Comparison of ENCODE assay signal across 8 cellular contexts in genomic region chr15:52020253-52021085, GRCh38. TPM values are rescaled to one million over a fixed set of nuclear protein-coding genes. Genes with fewer than 3 reads are reported as not detected.
A peak's percentile ranks its signal among the peaks of the same experiment; 100 is the strongest.
DNase-seq lines count a peak whose midpoint lies in the region; ATAC-seq, FAIRE-seq and TF ChIP-seq lines count a peak whose summit lies in the region.

No MANE protein-coding gene starts in this region.

- H3K4me3 ChIP-seq in HepG2 (replicated peaks in 1 of 3; ENCODE audit: insufficient read depth in 1 of 3, low read depth in 2 of 3, low read length in 3 of 3) (peak overlapping the region; percentile 62 to 99 (median 77)), thoracic aorta (peak overlapping the region; percentile 79)

- H3K4me3 Mint-ChIP-seq in Calu3 (ENCODE audit: low read depth, unreplicated experiment) (peak overlapping the region; percentile 84), brain (peak overlapping the region; percentile 89 to 98 (median 93))

- no peak for TF ChIP-seq EP300 in HepG2 (IDR thresholded peaks at IDR 0.05; ENCODE audit: low read depth in 2 of 2, low read length in 2 of 2)
- no peak for TF ChIP-seq EP300 in HepG2 (CRISPR knock-in tag; IDR thresholded peaks at IDR 0.05; ENCODE audit: borderline replicate concordance)

- TF ChIP-seq RAD21 in HepG2 (CRISPR knock-in tag; IDR thresholded peaks at IDR 0.05) = no peak

- FAIRE-seq in HepG2 (lab: Jason Lieb, UNC) = no peak

- in situ Hi-C loops in HepG2 (cut with HindIII; ENCODE audit: extremely low pct_ligation_motif_present, low pct_unique_long_range_greater_than_20kb) = no loop called here

- no peak for TF ChIP-seq POLR2A in HepG2 (IDR thresholded peaks at IDR 0.05; ENCODE audit: insufficient read depth in 1 of 2, low read depth in 2 of 2, low read length in 2 of 2)

- BruUV-seq in Calu3 (replicated peaks; lab: Mats Ljungman, UMichigan) (TSS peak; percentile 65), HepG2 (replicated peaks; lab: Mats Ljungman, UMichigan) (no TSS peak)

- DNase-seq in Calu3 = no peak
- DNase-seq in M059J (ENCODE audit: low read depth) = peak; percentile 47
- no peak for DNase-seq in HepG2 (ENCODE audit: low spot score)
- DNase-seq in thoracic aorta (ENCODE audit: low spot score) = no peak
- DNase-seq in H4 (ENCODE audit: low spot score) = no peak

- POLR2A ChIA-PET in HepG2 (lab: Yijun Ruan, JAX) = interaction anchor here (0.7 to 2.9 kb wide), 16 partner anchors 9 to 712 kb away, joined by 3 to 36 read pairs (median 4); partner anchors contain the start of gene LEO1

- intact Hi-C loops in Calu3 (cut with micrococcal nuclease; ENCODE audit: unreplicated experiment) (no loop called here), HepG2 (cut with micrococcal nuclease; ENCODE audit: unreplicated experiment) (loop anchor here (2.0 kb wide), 2 partner anchors 38 to 58 kb away; no protein-coding TSS in a partner anchor)

- H3K9me3 Mint-ChIP-seq in Calu3 (ENCODE audit: low read depth, unreplicated experiment) = no peaks in the 10 kb centered on the region
- H3K9me3 Mint-ChIP-seq in brain = peaks cover 0 to 4% (median 0%) of the 10 kb centered on the region in 5 experiments

- peak overlapping the region; percentile 99 for H3K9ac ChIP-seq in HepG2 (ENCODE audit: insufficient read depth, low read depth, low read length)

- H3K9me3 ChIP-seq in HepG2 (ENCODE audit: low read length) (no peaks in the 10 kb centered on the region), thoracic aorta (no peaks in the 10 kb centered on the region)

- H3K27me3 ChIP-seq in HepG2 (ENCODE audit: control insufficient read depth in 1 of 2, insufficient read depth in 2 of 2, low read length in 2 of 2) = no peaks in the 10 kb centered on the region; a peak in 1 of 5 replicates
- no peaks in the 10 kb centered on the region for H3K27me3 ChIP-seq in thoracic aorta (replicated peaks; ENCODE audit: insufficient read depth)

- H3K36me3 ChIP-seq in HepG2 (replicated peaks in 1 of 2; ENCODE audit: control insufficient read depth in 1 of 2, insufficient read depth in 2 of 2, low read length in 2 of 2) (no peaks in the 10 kb centered on the region; a peak in 2 of 5 replicates), thoracic aorta (no peaks in the 10 kb centered on the region)

- H3K79me2 ChIP-seq in HepG2 (ENCODE audit: insufficient read depth, low read length) = peaks cover 63% of the 10 kb centered on the region

- ATAC-seq in HepG2 = no peak
- no peak for ATAC-seq in thoracic aorta (ENCODE audit: insufficient number of reproducible peaks, low FRiP score, low read depth)
- ATAC-seq in HG03159 (IDR thresholded peaks at IDR 0.05; ENCODE audit: unreplicated experiment) = no peak
- no peak for ATAC-seq in HG03095 (IDR thresholded peaks at IDR 0.05; ENCODE audit: unreplicated experiment)

- WGBS in HepG2 (ENCODE audit: low lambda C conversion rate) = 2% methylated on average over 10 of the region's 10 CpGs

- H3K27me3 Mint-ChIP-seq in Calu3 (ENCODE audit: unreplicated experiment) = no peaks in the 10 kb centered on the region
- peaks cover 13% of the 10 kb centered on the region for H3K27me3 Mint-ChIP-seq in brain

- peaks cover 32% of the 10 kb centered on the region for H4K20me1 ChIP-seq in HepG2 (ENCODE audit: insufficient read depth, low read length)

- H3K27ac Mint-ChIP-seq in Calu3 (ENCODE audit: unreplicated experiment) = peak overlapping the region; percentile 97
- peak overlapping the region; percentile 91 to 100 (median 98) for H3K27ac Mint-ChIP-seq in brain

- TF ChIP-seq CTCF in Calu3 (IDR thresholded peaks at IDR 0.05; ENCODE audit: unreplicated experiment) (no peak), brain (conservative IDR thresholded peaks at IDR 0.05) (no peak), HepG2 (CRISPR knock-in tag; IDR thresholded peaks at IDR 0.05) (no peak), thoracic aorta (IDR thresholded peaks at IDR 0.05) (no peak)

- CTCF ChIA-PET in Calu3 (lab: Charles Lee) = interaction anchor here (0.6 to 1.6 kb wide), 4 partner anchors 16 to 60 kb away, joined by 3 to 4 read pairs (median 3); no protein-coding TSS in a partner anchor
- CTCF ChIA-PET in HepG2 (lab: Yijun Ruan, JAX; ENCODE audit: low intra/inter-chr PET ratio, low total read pairs) = no interaction called here

- H3K27ac ChIP-seq in HepG2 (ENCODE audit: extremely low read length, insufficient read depth, low read length) (peak overlapping the region; percentile 99), thoracic aorta (peak overlapping the region; percentile 85 to 90)

- H3K4me1 ChIP-seq in HepG2 (ENCODE audit: insufficient read depth, low read length) = peaks cover 53% of the 10 kb centered on the region
- H3K4me1 ChIP-seq in thoracic aorta (ENCODE audit: control insufficient read depth in 1 of 2, low read depth in 2 of 2) = peaks cover 24 to 35% of the 10 kb centered on the region in 2 donors

- no peak overlapping the region for H2AFZ ChIP-seq in HepG2 (ENCODE audit: low read length)

- H3K4me1 Mint-ChIP-seq in Calu3 (ENCODE audit: low read depth, unreplicated experiment) (peaks cover 9% of the 10 kb centered on the region), brain (peaks cover 41% of the 10 kb centered on the region)

- peaks cover 29% of the 10 kb centered on the region for H3K36me3 Mint-ChIP-seq in Calu3 (ENCODE audit: insufficient read depth, unreplicated experiment)
- H3K36me3 Mint-ChIP-seq in brain = peaks cover 20% of the 10 kb centered on the region

- peak overlapping the region; percentile 96 for H3K4me2 ChIP-seq in HepG2 (ENCODE audit: low read depth, low read length)

TF ChIP-seq in HepG2, 621 proteins besides CTCF, POLR2A, EP300 and RAD21 (continues in another document):
- TF ChIP-seq POLR2AphosphoS5 (IDR thresholded peaks at IDR 0.05; ENCODE audit: low read depth, low read length) = peak; percentile 12; the same call in 1 of the 2 replicates

RNA-seq across cellular contexts. Expression of gene MAPK6, which starts 1.4 kb away (rescaled TPM):
- 28.4 and 35.9 TPM in 2 replicates for total RNA-seq in Calu3 (2022)
- total RNA-seq in M059J (2014; rRNA removed; shearing (Covaris generic)) = 65.2 and 71.6 TPM in 2 replicates
- 11.0 TPM for polyA plus RNA-seq in brain (ENCODE audit: insufficient read depth, low read depth, low replicate concordance)
- 99.7 and 188 TPM in 2 replicates for total RNA-seq in HepG2 (2016; rRNA removed; fragmentation: Illumina TruSeq; extraction: Trizol)
- 19.1 and 23.2 TPM in 2 replicates for total RNA-seq in HepG2 (2016; cell fraction: cytosol; rRNA removed; fragmentation: Illumina TruSeq; extraction: Trizol; ENCODE audit: low read depth)
- total RNA-seq in HepG2 (2016; cell fraction: insoluble cytoplasmic fraction; rRNA removed; fragmentation: Illumina TruSeq; extraction: Trizol) = 102 and 181 TPM in 2 replicates
- total RNA-seq in HepG2 (2016; cell fraction: membrane; rRNA removed; fragmentation: Illumina TruSeq; extraction: Trizol) = 106 and 120 TPM in 2 replicates
- 59.2 and 61.8 TPM in 2 replicates for total RNA-seq in HepG2 (2016; cell fraction: nucleus; rRNA removed; fragmentation: Illumina TruSeq; extraction: Trizol)
- polyA plus RNA-seq in HepG2 (2011; rRNA removed) = 72.5 and 89.5 TPM in 2 replicates
- 38.7 and 59.9 TPM in 2 replicates for polyA plus RNA-seq in HepG2 (2011; cell fraction: cytosol; rRNA removed)
- polyA plus RNA-seq in HepG2 (2011; cell fraction: nucleus; rRNA removed) = 17.3 and 27.5 TPM in 2 replicates
- polyA plus RNA-seq in HepG2 (2012) = 88.0 and 112 TPM in 2 replicates
- 10.3 and 11.1 TPM in 2 replicates for polyA plus RNA-seq in HepG2 (2016; cell fraction: cytosol; fragmentation: Illumina TruSeq; extraction: Trizol; ENCODE audit: low read depth)
- 125 and 127 TPM in 2 replicates for polyA plus RNA-seq in HepG2 (2016; cell fraction: insoluble cytoplasmic fraction; fragmentation: Illumina TruSeq; extraction: Trizol; ENCODE audit: low read depth)
- 48.4 and 51.8 TPM in 2 replicates for polyA plus RNA-seq in HepG2 (2016; cell fraction: membrane; fragmentation: Illumina TruSeq; extraction: Trizol; ENCODE audit: low read depth)
- polyA plus RNA-seq in HepG2 (2016; cell fraction: nucleus; fragmentation: Illumina TruSeq; extraction: Trizol; ENCODE audit: insufficient read depth, low read depth) = 46.4 and 50.6 TPM in 2 replicates
- 21.4 and 67.1 TPM in 2 replicates for polyA minus RNA-seq in HepG2 (2011; rRNA and poly(A)+ RNA removed; ENCODE audit: low replicate concordance)
- polyA minus RNA-seq in HepG2 (2011; cell fraction: cytosol; rRNA and poly(A)+ RNA removed) = 105 and 119 TPM in 2 replicates
- polyA minus RNA-seq in HepG2 (2011; cell fraction: nucleus; rRNA and poly(A)+ RNA removed) = 83.8 and 92.4 TPM in 2 replicates
- total RNA-seq in thoracic aorta = 10 to 100 TPM; 11.2 to 24.8 TPM
- total RNA-seq in H4 (2014; rRNA removed; shearing (Covaris generic)) = 54.7 and 62.8 TPM in 2 replicates

RNA-seq across cellular contexts. Expression of gene LEO1, which starts 48.9 kb away (rescaled TPM):
- total RNA-seq in Calu3 (2022) = 21.3 and 22.5 TPM in 2 replicates
- 24.2 and 33.4 TPM in 2 replicates for total RNA-seq in M059J (2014; rRNA removed; shearing (Covaris generic))
- 8.7 TPM for polyA plus RNA-seq in brain (ENCODE audit: insufficient read depth, low read depth, low replicate concordance)
- 60.3 and 103 TPM in 2 replicates for total RNA-seq in HepG2 (2016; rRNA removed; fragmentation: Illumina TruSeq; extraction: Trizol)
- 5.4 and 6.7 TPM in 2 replicates for total RNA-seq in HepG2 (2016; cell fraction: cytosol; rRNA removed; fragmentation: Illumina TruSeq; extraction: Trizol; ENCODE audit: low read depth)
- total RNA-seq in HepG2 (2016; cell fraction: insoluble cytoplasmic fraction; rRNA removed; fragmentation: Illumina TruSeq; extraction: Trizol) = 59.6 and 98.8 TPM in 2 replicates
- total RNA-seq in HepG2 (2016; cell fraction: membrane; rRNA removed; fragmentation: Illumina TruSeq; extraction: Trizol) = 11.8 and 15.6 TPM in 2 replicates
- 31.2 and 37.2 TPM in 2 replicates for total RNA-seq in HepG2 (2016; cell fraction: nucleus; rRNA removed; fragmentation: Illumina TruSeq; extraction: Trizol)
- 14.8 and 17.0 TPM in 2 replicates for polyA plus RNA-seq in HepG2 (2011; rRNA removed)
- polyA plus RNA-seq in HepG2 (2011; cell fraction: cytosol; rRNA removed) = 5.5 and 8.8 TPM in 2 replicates
- 6.2 and 9.5 TPM in 2 replicates for polyA plus RNA-seq in HepG2 (2011; cell fraction: nucleus; rRNA removed)
- polyA plus RNA-seq in HepG2 (2012) = 53.1 and 82.9 TPM in 2 replicates
- 1.7 and 2.5 TPM in 2 replicates for polyA plus RNA-seq in HepG2 (2016; cell fraction: cytosol; fragmentation: Illumina TruSeq; extraction: Trizol; ENCODE audit: low read depth)
- 95.3 and 96.1 TPM in 2 replicates for polyA plus RNA-seq in HepG2 (2016; cell fraction: insoluble cytoplasmic fraction; fragmentation: Illumina TruSeq; extraction: Trizol; ENCODE audit: low read depth)
- polyA plus RNA-seq in HepG2 (2016; cell fraction: membrane; fragmentation: Illumina TruSeq; extraction: Trizol; ENCODE audit: low read depth) = 3.5 and 5.3 TPM in 2 replicates
- 34.7 and 39.3 TPM in 2 replicates for polyA plus RNA-seq in HepG2 (2016; cell fraction: nucleus; fragmentation: Illumina TruSeq; extraction: Trizol; ENCODE audit: insufficient read depth, low read depth)
- 4.3 TPM in 2 replicates for polyA minus RNA-seq in HepG2 (2011; rRNA and poly(A)+ RNA removed; ENCODE audit: low replicate concordance)
- 14.5 and 17.0 TPM in 2 replicates for polyA minus RNA-seq in HepG2 (2011; cell fraction: cytosol; rRNA and poly(A)+ RNA removed)
- 22.8 and 38.7 TPM in 2 replicates for polyA minus RNA-seq in HepG2 (2011; cell fraction: nucleus; rRNA and poly(A)+ RNA removed)
- total RNA-seq in thoracic aorta = 10 to 100 TPM; 10.8 to 12.7 TPM
- total RNA-seq in H4 (2014; rRNA removed; shearing (Covaris generic)) = 24.2 and 31.9 TPM in 2 replicates
